Comparison of ENCODE assay signal across 9 cellular contexts in genomic region chr15:60363024-60363674, GRCh38. TPM values are rescaled to one million over a fixed set of nuclear protein-coding genes. Genes with fewer than 3 reads are reported as not detected.
DNase-seq lines count a peak whose midpoint lies in the region; ATAC-seq and TF ChIP-seq lines count a peak whose summit lies in the region.
"Had no signal": no experiment of that assay in that cellular context is flagged by ENCODE, and none has a peak within 500 bp of the region (broad histone marks: within the 10 kb centered on the region; RNA-seq: fewer than 3 reads in every experiment).

No MANE protein-coding gene starts in this region.

- H3K4me2 ChIP-seq in neuronal stem cell (ENCODE audit: insufficient read depth, low read length, poor library complexity, severe bottlenecking): no peak overlapping the region

- H3K36me3 Mint-ChIP-seq in CD4-positive, CD25-positive, alpha-beta regulatory T cell: peaks cover 29% of the 10 kb centered on the region
- H3K36me3 Mint-ChIP-seq in chondrocyte (ENCODE audit: low read depth): peaks cover 62% of the 10 kb centered on the region

- no peak overlapping the region for H3K4me3 ChIP-seq in CD4-positive, CD25-positive, alpha-beta regulatory T cell (ENCODE audit: low read depth, low read length)
- H3K4me3 ChIP-seq in neuronal stem cell (ENCODE audit: low read length in 2 of 2): no peak overlapping the region
- H3K4me3 ChIP-seq in adrenal gland: no peak overlapping the region

- peaks cover 5 to 38% (median 18%) of the 10 kb centered on the region in 4 donors for H3K4me1 Mint-ChIP-seq in CD4-positive, CD25-positive, alpha-beta regulatory T cell
- peaks cover 74% of the 10 kb centered on the region for H3K4me1 Mint-ChIP-seq in chondrocyte (ENCODE audit: low read depth)

- no peak for DNase-seq in CD4-positive, CD25-positive, alpha-beta regulatory T cell
- DNase-seq in NCI-H1694 treated with DMSO at 0.1 percent for 48 hours (lab: John Stamatoyannopoulos, UW): peak; percentile 42
- no peak for DNase-seq in chondrocyte (ENCODE audit: low spot score)
- DNase-seq in neuronal stem cell (ENCODE audit: low spot score): no peak
- DNase-seq in adrenal gland: no peak
- DNase-seq in NCI-H1436 treated with DMSO at 0.1 percent for 48 hours (lab: John Stamatoyannopoulos, UW): no peak
- DNase-seq in NCI-H345 treated with DMSO at 0.1 percent for 48 hours (lab: John Stamatoyannopoulos, UW; ENCODE audit: unreplicated experiment): no peak
- DNase-seq in AG08395 (ENCODE audit: low spot score): no peak

- H3K9ac ChIP-seq in neuronal stem cell (ENCODE audit: low read depth, low read length, poor library complexity): no peak overlapping the region

- no peak overlapping the region for H3K4ac ChIP-seq in neuronal stem cell (ENCODE audit: low read length)

- H2AFZ ChIP-seq in neuronal stem cell (ENCODE audit: low read length): peak overlapping the region; percentile 13

- H2BK120ac ChIP-seq in neuronal stem cell (ENCODE audit: low read depth, low read length): no peak overlapping the region

- no peak overlapping the region for H2BK5ac ChIP-seq in neuronal stem cell (ENCODE audit: low read length)

- H3K79me1 ChIP-seq in neuronal stem cell (ENCODE audit: low read depth, low read length): no peaks in the 10 kb centered on the region

- no peak overlapping the region for H2AK5ac ChIP-seq in neuronal stem cell (ENCODE audit: low read depth, low read length)

- ATAC-seq in CD4-positive, CD25-positive, alpha-beta regulatory T cell (ENCODE audit: low read depth in 2 of 2): no peak

- no peak for TF ChIP-seq CTCF in chondrocyte (IDR thresholded peaks at IDR 0.05)
- TF ChIP-seq CTCF in adrenal gland (IDR thresholded peaks at IDR 0.05): no peak

- TF ChIP-seq POLR2A in adrenal gland (IDR thresholded peaks at IDR 0.05): no peak

- peak overlapping the region in 1 of 4 donors; percentile 54 for H3K4me3 Mint-ChIP-seq in CD4-positive, CD25-positive, alpha-beta regulatory T cell
- no peak overlapping the region for H3K4me3 Mint-ChIP-seq in chondrocyte (ENCODE audit: unreplicated experiment)
- H3K4me3 Mint-ChIP-seq: activated naive CD8-positive, alpha-beta T cell had no signal

- H2BK15ac ChIP-seq in neuronal stem cell (ENCODE audit: low read length): no peak overlapping the region

- H3K14ac ChIP-seq in neuronal stem cell (ENCODE audit: low read length): no peak overlapping the region

- no peaks in the 10 kb centered on the region for H3K27me3 Mint-ChIP-seq in CD4-positive, CD25-positive, alpha-beta regulatory T cell
- H3K27me3 Mint-ChIP-seq in chondrocyte (ENCODE audit: low read depth): no peaks in the 10 kb centered on the region
- H3K27me3 Mint-ChIP-seq: activated naive CD8-positive, alpha-beta T cell had no signal

- no peak overlapping the region for H4K8ac ChIP-seq in neuronal stem cell (ENCODE audit: low read depth, low read length)

- H3K9me3 ChIP-seq in CD4-positive, CD25-positive, alpha-beta regulatory T cell (ENCODE audit: control insufficient read depth in 2 of 2, low read length in 2 of 2): no peaks in the 10 kb centered on the region
- H3K9me3 ChIP-seq in neuronal stem cell (replicated peaks in 1 of 2; ENCODE audit: control insufficient read depth in 2 of 2, insufficient read depth in 1 of 2, low read depth in 1 of 2, low read length in 2 of 2) (no peaks in the 10 kb centered on the region), adrenal gland (replicated peaks in 1 of 3) (no peaks in the 10 kb centered on the region)

- no peak overlapping the region for H2BK12ac ChIP-seq in neuronal stem cell (ENCODE audit: low read length)

- H3K36me3 ChIP-seq in CD4-positive, CD25-positive, alpha-beta regulatory T cell (ENCODE audit: control insufficient read depth, insufficient read depth, low read length): peaks cover 58% of the 10 kb centered on the region
- no peaks in the 10 kb centered on the region for H3K36me3 ChIP-seq in neuronal stem cell (replicated peaks in 1 of 2; ENCODE audit: control insufficient read depth in 2 of 2, insufficient read depth in 2 of 2, low read length in 2 of 2)
- H3K36me3 ChIP-seq in adrenal gland (replicated peaks in 1 of 2): peaks cover 0 to 41% of the 10 kb centered on the region in 2 donors

- intact Hi-C loops in adrenal gland (cut with DNase I): loop anchor here in 1 of 2 donors (5.0 kb wide), 1 partner anchor 84 kb away; no protein-coding TSS in a partner anchor

- WGBS in neuronal stem cell (ENCODE audit: extremely low coverage in 2 of 2, insufficient read length in 2 of 2, insufficient replicate concordance in 1 of 2), 2 donors: no CpG with 5 or more reads among the region's 5 CpGs
- 38 to 41% (median 39%) methylated on average over 5 of the region's 5 CpGs for WGBS in adrenal gland, 4 donors

- no peak overlapping the region for H3K23ac ChIP-seq in neuronal stem cell (ENCODE audit: low read depth, low read length, poor library complexity)

- no peaks in the 10 kb centered on the region for H3K27me3 ChIP-seq in CD4-positive, CD25-positive, alpha-beta regulatory T cell (ENCODE audit: control insufficient read depth, insufficient read depth, low read length)
- no peaks in the 10 kb centered on the region for H3K27me3 ChIP-seq in neuronal stem cell (ENCODE audit: control insufficient read depth in 3 of 3, insufficient read depth in 3 of 3, low read depth in 1 of 3, low read length in 3 of 3)
- H3K27me3 ChIP-seq in adrenal gland: no peaks in the 10 kb centered on the region

- no peaks in the 10 kb centered on the region for H3K9me3 Mint-ChIP-seq in CD4-positive, CD25-positive, alpha-beta regulatory T cell
- H3K9me3 Mint-ChIP-seq in chondrocyte (ENCODE audit: low read depth): no peaks in the 10 kb centered on the region

- no peak overlapping the region for H3K18ac ChIP-seq in neuronal stem cell (ENCODE audit: low read length)

- no peak overlapping the region for H3K27ac ChIP-seq in CD4-positive, CD25-positive, alpha-beta regulatory T cell (ENCODE audit: insufficient read depth, low read length, poor library complexity, severe bottlenecking)
- no peak overlapping the region for H3K27ac ChIP-seq in neuronal stem cell (replicated peaks; ENCODE audit: low read length)
- peak overlapping the region in 2 of 5 donors; percentile 52 to 54 for H3K27ac ChIP-seq in adrenal gland

- no peak overlapping the region for H4K91ac ChIP-seq in neuronal stem cell (ENCODE audit: low read depth, low read length, poor library complexity)

- H3K27ac Mint-ChIP-seq in CD4-positive, CD25-positive, alpha-beta regulatory T cell: peak overlapping the region; percentile 36 to 84 (median 66)
- H3K27ac Mint-ChIP-seq in chondrocyte (ENCODE audit: unreplicated experiment): peak overlapping the region; percentile 94

- H3K4me1 ChIP-seq in CD4-positive, CD25-positive, alpha-beta regulatory T cell (ENCODE audit: control insufficient read depth, insufficient read depth, low read length, poor library complexity, severe bottlenecking): peaks cover 15% of the 10 kb centered on the region
- H3K4me1 ChIP-seq in neuronal stem cell (ENCODE audit: control insufficient read depth in 2 of 2, insufficient read depth in 1 of 2, low read depth in 1 of 2, low read length in 2 of 2) (peaks cover 0 to 7% of the 10 kb centered on the region in 2 donors), adrenal gland (replicated peaks in 1 of 2) (peaks cover 10 to 38% of the 10 kb centered on the region in 2 donors)

RNA-seq across cellular contexts. Expression of gene ANXA2, which starts 34.6 kb away (rescaled TPM):
- total RNA-seq in CD4-positive, CD25-positive, alpha-beta regulatory T cell: 261 TPM
- polyA plus RNA-seq in CD4-positive, CD25-positive, alpha-beta regulatory T cell: 1,000 to 10,000 TPM in 2 of 4 donors, 100 to 1,000 TPM in 2; 681 to 1,236 (median 896) TPM
- total RNA-seq in chondrocyte: 2,649 to 2,819 TPM (median 2,779 TPM) in 3 replicates
- 93.2 TPM for polyA plus RNA-seq in neuronal stem cell (2013, experiment 1 of 2)
- 92.4 TPM for polyA plus RNA-seq in neuronal stem cell (2013, experiment 2 of 2)
- total RNA-seq in adrenal gland: 100 to 1,000 TPM; 335 to 733 (median 482) TPM
- 1,000 to 10,000 TPM in 1 of 3 donors, 100 to 1,000 TPM in 2; 314 to 1,002 (median 476) TPM for polyA plus RNA-seq in adrenal gland
